Comparison of ENCODE assay signal across 1 cellular context in the genomic region with DNA sequence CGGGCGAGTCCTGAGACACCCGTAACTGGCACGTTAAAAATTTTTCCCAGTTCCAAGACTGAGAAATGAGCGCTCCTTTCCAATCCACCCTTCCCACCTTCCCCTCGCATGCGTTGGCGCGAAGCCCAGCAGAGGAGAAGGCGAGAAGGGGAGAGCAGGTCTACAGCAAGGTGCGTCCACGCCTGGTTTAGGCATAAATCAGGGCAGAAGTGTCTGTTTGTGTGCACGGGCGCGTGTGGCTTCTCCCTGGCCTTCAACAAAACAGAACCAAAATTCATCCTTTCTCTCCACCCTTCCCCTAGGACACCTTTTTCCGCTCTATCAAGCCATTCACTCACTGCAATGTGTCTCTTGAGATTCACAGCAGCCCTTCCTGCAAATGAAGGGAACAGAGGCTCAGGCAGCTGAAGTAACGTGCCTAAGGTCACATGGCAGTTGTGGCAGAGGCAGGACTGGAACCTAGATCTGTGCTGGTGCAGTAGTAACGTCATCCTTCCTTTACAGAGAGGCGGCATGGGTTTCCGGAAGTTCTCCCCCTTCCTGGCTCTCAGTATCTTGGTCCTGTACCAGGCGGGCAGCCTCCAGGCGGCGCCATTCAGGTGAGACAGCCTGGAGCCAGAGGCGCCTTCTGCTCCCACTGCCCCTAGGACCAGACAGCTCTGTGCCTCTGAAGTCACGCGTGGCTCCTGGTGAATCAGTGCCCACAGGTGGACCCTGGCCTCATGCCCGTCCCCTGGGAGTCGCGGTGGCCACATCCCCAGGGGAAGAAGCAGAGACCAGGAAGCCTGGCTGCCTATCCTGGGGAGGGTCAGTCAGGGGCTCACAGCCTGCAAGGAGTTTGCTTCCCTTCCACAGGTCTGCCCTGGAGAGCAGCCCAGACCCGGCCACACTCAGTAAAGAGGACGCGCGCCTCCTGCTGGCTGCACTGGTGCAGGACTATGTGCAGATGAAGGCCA.
TF ChIP-seq lines count a peak whose summit lies in the region.

No MANE protein-coding gene starts in this region.

TF ChIP-seq in HepG2, 621 proteins besides CTCF, POLR2A, EP300 and RAD21 (continued from another document and continues in another):
- TF ChIP-seq, protein P1, sequence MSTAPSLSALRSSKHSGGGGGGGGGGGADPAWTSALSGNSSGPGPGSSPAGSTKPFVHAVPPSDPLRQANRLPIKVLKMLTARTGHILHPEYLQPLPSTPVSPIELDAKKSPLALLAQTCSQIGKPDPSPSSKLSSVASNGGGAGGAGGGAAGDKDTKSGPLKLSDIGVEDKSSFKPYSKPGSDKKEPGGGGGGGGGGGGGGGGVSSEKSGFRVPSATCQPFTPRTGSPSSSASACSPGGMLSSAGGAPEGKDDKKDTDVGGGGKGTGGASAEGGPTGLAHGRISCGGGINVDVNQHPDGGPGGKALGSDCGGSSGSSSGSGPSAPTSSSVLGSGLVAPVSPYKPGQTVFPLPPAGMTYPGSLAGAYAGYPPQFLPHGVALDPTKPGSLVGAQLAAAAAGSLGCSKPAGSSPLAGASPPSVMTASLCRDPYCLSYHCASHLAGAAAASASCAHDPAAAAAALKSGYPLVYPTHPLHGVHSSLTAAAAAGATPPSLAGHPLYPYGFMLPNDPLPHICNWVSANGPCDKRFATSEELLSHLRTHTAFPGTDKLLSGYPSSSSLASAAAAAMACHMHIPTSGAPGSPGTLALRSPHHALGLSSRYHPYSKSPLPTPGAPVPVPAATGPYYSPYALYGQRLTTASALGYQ (CRISPR knock-in tag; IDR thresholded peaks at IDR 0.05) = no peak
- TF ChIP-seq, protein P2, sequence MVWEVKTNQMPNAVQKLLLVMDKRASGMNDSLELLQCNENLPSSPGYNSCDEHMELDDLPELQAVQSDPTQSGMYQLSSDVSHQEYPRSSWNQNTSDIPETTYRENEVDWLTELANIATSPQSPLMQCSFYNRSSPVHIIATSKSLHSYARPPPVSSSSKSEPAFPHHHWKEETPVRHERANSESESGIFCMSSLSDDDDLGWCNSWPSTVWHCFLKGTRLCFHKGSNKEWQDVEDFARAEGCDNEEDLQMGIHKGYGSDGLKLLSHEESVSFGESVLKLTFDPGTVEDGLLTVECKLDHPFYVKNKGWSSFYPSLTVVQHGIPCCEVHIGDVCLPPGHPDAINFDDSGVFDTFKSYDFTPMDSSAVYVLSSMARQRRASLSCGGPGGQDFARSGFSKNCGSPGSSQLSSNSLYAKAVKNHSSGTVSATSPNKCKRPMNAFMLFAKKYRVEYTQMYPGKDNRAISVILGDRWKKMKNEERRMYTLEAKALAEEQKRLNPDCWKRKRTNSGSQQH (CRISPR knock-in tag; IDR thresholded peaks at IDR 0.05; ENCODE audit: low read depth) = no peak
- TF ChIP-seq ZEB1 (IDR thresholded peaks at IDR 0.05; ENCODE audit: insufficient replicate concordance, low read depth) (no peak), ZNF333 (CRISPR knock-in tag; IDR thresholded peaks at IDR 0.05; ENCODE audit: borderline replicate concordance) (no peak), CENPT (CRISPR knock-in tag; IDR thresholded peaks at IDR 0.05; ENCODE audit: low read depth) (no peak), ZNF615 (CRISPR knock-in tag; IDR thresholded peaks at IDR 0.05; ENCODE audit: borderline replicate concordance) (no peak), ZNF564 (CRISPR knock-in tag; IDR thresholded peaks at IDR 0.05) (no peak; the same call in 1 of the 2 replicates), FOXJ3 (CRISPR knock-in tag; IDR thresholded peaks at IDR 0.05; ENCODE audit: borderline replicate concordance) (no peak), KDM2A (CRISPR knock-in tag; IDR thresholded peaks at IDR 0.05; ENCODE audit: borderline replicate concordance, low read depth) (no peak), MZF1 (CRISPR knock-in tag; IDR thresholded peaks at IDR 0.05; ENCODE audit: borderline replicate concordance) (no peak), ZFP36L1 (CRISPR knock-in tag; IDR thresholded peaks at IDR 0.05) (no peak), MAF1 (CRISPR knock-in tag; IDR thresholded peaks at IDR 0.05; ENCODE audit: borderline replicate concordance) (no peak), JUN (CRISPR knock-in tag; IDR thresholded peaks at IDR 0.05) (no peak), HHEX (CRISPR knock-in tag; IDR thresholded peaks at IDR 0.05) (no peak), ZNF143 (CRISPR knock-in tag; IDR thresholded peaks at IDR 0.05) (no peak), SNAI1 (CRISPR knock-in tag; IDR thresholded peaks at IDR 0.05; ENCODE audit: borderline replicate concordance) (no peak), ZFP90 (CRISPR knock-in tag; IDR thresholded peaks at IDR 0.05; ENCODE audit: borderline replicate concordance) (no peak), ZNF337 (CRISPR knock-in tag; IDR thresholded peaks at IDR 0.05; ENCODE audit: borderline replicate concordance, low read depth) (no peak), HMG20B (CRISPR knock-in tag; conservative IDR thresholded peaks at IDR 0.05) (no peak), ZNF460 (CRISPR knock-in tag; IDR thresholded peaks at IDR 0.05; ENCODE audit: borderline replicate concordance) (no peak), ZSCAN22 (CRISPR knock-in tag; IDR thresholded peaks at IDR 0.05) (no peak), YEATS2 (CRISPR knock-in tag; IDR thresholded peaks at IDR 0.05; ENCODE audit: borderline replicate concordance) (no peak), ZSCAN29 (CRISPR knock-in tag; conservative IDR thresholded peaks at IDR 0.05) (no peak), SUZ12 (IDR thresholded peaks at IDR 0.05; ENCODE audit: low read depth, low read length) (no peak), FOXA3 (CRISPR knock-in tag; IDR thresholded peaks at IDR 0.05) (no peak), YY1 (IDR thresholded peaks at IDR 0.05; ENCODE audit: insufficient read depth, insufficient replicate concordance, low read depth, low read length) (no peak), NFATC3 (CRISPR knock-in tag; IDR thresholded peaks at IDR 0.05) (no peak), ZNF496 (CRISPR knock-in tag; IDR thresholded peaks at IDR 0.05; ENCODE audit: insufficient replicate concordance) (no peak), RBFOX2 (IDR thresholded peaks at IDR 0.05; ENCODE audit: low read depth, low read length) (no peak), ATM (IDR thresholded peaks at IDR 0.05; ENCODE audit: borderline replicate concordance) (no peak), SOX5 (CRISPR knock-in tag; IDR thresholded peaks at IDR 0.05; ENCODE audit: borderline replicate concordance) (no peak)
- TF ChIP-seq, protein P3, sequence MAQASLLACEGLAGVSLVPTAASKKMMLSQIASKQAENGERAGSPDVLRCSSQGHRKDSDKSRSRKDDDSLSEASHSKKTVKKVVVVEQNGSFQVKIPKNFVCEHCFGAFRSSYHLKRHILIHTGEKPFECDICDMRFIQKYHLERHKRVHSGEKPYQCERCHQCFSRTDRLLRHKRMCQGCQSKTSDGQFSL (CRISPR knock-in tag; IDR thresholded peaks at IDR 0.05) = no peak
- TF ChIP-seq, protein P4, sequence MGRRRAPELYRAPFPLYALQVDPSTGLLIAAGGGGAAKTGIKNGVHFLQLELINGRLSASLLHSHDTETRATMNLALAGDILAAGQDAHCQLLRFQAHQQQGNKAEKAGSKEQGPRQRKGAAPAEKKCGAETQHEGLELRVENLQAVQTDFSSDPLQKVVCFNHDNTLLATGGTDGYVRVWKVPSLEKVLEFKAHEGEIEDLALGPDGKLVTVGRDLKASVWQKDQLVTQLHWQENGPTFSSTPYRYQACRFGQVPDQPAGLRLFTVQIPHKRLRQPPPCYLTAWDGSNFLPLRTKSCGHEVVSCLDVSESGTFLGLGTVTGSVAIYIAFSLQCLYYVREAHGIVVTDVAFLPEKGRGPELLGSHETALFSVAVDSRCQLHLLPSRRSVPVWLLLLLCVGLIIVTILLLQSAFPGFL (CRISPR knock-in tag; IDR thresholded peaks at IDR 0.05) = no peak
- TF ChIP-seq, protein P5, sequence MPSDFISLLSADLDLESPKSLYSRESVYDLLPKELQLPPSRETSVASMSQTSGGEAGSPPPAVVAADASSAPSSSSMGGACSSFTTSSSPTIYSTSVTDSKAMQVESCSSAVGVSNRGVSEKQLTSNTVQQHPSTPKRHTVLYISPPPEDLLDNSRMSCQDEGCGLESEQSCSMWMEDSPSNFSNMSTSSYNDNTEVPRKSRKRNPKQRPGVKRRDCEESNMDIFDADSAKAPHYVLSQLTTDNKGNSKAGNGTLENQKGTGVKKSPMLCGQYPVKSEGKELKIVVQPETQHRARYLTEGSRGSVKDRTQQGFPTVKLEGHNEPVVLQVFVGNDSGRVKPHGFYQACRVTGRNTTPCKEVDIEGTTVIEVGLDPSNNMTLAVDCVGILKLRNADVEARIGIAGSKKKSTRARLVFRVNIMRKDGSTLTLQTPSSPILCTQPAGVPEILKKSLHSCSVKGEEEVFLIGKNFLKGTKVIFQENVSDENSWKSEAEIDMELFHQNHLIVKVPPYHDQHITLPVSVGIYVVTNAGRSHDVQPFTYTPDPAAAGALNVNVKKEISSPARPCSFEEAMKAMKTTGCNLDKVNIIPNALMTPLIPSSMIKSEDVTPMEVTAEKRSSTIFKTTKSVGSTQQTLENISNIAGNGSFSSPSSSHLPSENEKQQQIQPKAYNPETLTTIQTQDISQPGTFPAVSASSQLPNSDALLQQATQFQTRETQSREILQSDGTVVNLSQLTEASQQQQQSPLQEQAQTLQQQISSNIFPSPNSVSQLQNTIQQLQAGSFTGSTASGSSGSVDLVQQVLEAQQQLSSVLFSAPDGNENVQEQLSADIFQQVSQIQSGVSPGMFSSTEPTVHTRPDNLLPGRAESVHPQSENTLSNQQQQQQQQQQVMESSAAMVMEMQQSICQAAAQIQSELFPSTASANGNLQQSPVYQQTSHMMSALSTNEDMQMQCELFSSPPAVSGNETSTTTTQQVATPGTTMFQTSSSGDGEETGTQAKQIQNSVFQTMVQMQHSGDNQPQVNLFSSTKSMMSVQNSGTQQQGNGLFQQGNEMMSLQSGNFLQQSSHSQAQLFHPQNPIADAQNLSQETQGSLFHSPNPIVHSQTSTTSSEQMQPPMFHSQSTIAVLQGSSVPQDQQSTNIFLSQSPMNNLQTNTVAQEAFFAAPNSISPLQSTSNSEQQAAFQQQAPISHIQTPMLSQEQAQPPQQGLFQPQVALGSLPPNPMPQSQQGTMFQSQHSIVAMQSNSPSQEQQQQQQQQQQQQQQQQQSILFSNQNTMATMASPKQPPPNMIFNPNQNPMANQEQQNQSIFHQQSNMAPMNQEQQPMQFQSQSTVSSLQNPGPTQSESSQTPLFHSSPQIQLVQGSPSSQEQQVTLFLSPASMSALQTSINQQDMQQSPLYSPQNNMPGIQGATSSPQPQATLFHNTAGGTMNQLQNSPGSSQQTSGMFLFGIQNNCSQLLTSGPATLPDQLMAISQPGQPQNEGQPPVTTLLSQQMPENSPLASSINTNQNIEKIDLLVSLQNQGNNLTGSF (CRISPR knock-in tag; IDR thresholded peaks at IDR 0.05) = no peak
- TF ChIP-seq, protein P6, sequence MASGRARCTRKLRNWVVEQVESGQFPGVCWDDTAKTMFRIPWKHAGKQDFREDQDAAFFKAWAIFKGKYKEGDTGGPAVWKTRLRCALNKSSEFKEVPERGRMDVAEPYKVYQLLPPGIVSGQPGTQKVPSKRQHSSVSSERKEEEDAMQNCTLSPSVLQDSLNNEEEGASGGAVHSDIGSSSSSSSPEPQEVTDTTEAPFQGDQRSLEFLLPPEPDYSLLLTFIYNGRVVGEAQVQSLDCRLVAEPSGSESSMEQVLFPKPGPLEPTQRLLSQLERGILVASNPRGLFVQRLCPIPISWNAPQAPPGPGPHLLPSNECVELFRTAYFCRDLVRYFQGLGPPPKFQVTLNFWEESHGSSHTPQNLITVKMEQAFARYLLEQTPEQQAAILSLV (CRISPR knock-in tag; IDR thresholded peaks at IDR 0.05; ENCODE audit: borderline replicate concordance) = 0 out of 2 replicates have a peak, but pooled peaks have one; percentile 18
- TF ChIP-seq, protein P7, sequence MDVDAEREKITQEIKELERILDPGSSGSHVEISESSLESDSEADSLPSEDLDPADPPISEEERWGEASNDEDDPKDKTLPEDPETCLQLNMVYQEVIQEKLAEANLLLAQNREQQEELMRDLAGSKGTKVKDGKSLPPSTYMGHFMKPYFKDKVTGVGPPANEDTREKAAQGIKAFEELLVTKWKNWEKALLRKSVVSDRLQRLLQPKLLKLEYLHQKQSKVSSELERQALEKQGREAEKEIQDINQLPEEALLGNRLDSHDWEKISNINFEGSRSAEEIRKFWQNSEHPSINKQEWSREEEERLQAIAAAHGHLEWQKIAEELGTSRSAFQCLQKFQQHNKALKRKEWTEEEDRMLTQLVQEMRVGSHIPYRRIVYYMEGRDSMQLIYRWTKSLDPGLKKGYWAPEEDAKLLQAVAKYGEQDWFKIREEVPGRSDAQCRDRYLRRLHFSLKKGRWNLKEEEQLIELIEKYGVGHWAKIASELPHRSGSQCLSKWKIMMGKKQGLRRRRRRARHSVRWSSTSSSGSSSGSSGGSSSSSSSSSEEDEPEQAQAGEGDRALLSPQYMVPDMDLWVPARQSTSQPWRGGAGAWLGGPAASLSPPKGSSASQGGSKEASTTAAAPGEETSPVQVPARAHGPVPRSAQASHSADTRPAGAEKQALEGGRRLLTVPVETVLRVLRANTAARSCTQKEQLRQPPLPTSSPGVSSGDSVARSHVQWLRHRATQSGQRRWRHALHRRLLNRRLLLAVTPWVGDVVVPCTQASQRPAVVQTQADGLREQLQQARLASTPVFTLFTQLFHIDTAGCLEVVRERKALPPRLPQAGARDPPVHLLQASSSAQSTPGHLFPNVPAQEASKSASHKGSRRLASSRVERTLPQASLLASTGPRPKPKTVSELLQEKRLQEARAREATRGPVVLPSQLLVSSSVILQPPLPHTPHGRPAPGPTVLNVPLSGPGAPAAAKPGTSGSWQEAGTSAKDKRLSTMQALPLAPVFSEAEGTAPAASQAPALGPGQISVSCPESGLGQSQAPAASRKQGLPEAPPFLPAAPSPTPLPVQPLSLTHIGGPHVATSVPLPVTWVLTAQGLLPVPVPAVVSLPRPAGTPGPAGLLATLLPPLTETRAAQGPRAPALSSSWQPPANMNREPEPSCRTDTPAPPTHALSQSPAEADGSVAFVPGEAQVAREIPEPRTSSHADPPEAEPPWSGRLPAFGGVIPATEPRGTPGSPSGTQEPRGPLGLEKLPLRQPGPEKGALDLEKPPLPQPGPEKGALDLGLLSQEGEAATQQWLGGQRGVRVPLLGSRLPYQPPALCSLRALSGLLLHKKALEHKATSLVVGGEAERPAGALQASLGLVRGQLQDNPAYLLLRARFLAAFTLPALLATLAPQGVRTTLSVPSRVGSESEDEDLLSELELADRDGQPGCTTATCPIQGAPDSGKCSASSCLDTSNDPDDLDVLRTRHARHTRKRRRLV (CRISPR knock-in tag; IDR thresholded peaks at IDR 0.05) = no peak
- TF ChIP-seq, protein P8, sequence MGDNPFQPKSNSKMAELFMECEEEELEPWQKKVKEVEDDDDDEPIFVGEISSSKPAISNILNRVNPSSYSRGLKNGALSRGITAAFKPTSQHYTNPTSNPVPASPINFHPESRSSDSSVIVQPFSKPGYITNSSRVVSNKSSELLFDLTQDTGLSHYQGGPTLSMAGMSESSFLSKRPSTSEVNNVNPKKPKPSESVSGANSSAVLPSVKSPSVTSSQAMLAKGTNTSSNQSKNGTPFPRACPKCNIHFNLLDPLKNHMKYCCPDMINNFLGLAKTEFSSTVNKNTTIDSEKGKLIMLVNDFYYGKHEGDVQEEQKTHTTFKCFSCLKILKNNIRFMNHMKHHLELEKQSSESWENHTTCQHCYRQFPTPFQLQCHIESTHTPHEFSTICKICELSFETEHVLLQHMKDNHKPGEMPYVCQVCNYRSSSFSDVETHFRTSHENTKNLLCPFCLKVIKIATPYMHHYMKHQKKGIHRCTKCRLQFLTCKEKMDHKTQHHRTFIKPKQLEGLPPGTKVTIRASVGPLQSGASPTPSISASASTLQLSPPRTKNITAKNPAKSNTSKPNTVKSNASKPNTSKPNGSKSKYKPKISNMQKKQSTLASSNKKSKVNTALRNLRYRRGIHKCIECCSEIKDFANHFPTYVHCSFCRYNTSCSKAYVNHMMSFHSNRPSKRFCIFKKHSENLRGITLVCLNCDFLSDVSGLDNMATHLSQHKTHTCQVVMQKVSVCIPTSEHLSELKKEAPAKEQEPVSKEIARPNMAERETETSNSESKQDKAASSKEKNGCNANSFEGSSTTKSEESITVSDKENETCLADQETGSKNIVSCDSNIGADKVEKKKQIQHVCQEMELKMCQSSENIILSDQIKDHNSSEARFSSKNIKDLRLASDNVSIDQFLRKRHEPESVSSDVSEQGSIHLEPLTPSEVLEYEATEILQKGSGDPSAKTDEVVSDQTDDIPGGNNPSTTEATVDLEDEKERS (CRISPR knock-in tag; IDR thresholded peaks at IDR 0.05) = no peak
